1 cellular context compared by ENCODE assay signal in the genomic region with DNA sequence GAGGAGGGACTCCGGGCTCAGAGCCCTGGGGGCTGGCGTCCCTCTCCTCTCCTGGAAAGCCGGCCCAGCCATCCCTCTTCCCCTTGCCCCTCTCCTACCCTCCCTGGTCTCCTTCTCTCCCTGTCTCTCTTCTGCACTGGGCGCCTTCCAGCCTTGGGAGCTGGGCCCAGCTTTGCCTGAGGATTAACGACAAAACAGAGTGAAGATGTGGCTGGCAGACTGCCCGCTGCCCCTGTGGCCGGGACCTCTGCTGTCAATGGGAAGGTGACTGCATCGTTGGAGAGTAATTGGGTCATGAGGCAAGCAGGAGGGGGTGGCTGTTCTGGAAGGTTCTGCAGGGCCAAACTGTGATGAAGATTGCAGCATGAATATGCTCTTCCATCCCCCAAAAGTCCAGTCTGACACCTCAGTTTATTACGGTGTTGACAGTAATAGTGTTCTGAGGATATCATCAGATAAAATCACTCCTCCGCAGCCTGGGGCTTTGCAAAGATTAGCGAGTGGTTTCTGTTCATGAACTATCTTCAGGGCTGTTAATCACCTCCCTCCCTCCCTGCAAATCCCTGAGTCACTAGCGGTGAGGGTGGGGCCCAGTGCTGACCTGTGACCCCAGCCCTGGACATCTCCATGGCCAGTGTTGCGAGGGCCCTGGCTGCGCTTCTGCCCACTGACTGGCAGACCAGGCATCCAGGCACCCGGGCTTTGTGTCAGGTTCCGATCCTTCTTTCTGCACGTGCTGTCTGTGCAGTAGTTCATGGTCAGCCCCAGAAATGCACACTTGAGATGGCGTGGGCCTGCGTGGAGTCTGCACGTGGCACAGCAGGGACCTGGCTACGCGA.
TF ChIP-seq lines count a peak whose summit lies in the region.

No MANE protein-coding gene starts in this region.

TF ChIP-seq in IMR-90, 13 proteins besides CTCF, POLR2A, EP300 and RAD21:
- TF ChIP-seq, protein P1, sequence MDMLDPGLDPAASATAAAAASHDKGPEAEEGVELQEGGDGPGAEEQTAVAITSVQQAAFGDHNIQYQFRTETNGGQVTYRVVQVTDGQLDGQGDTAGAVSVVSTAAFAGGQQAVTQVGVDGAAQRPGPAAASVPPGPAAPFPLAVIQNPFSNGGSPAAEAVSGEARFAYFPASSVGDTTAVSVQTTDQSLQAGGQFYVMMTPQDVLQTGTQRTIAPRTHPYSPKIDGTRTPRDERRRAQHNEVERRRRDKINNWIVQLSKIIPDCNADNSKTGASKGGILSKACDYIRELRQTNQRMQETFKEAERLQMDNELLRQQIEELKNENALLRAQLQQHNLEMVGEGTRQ (IDR thresholded peaks at IDR 0.05; ENCODE audit: low read depth, low read length), result no peak
- TF ChIP-seq CEBPB (IDR thresholded peaks at IDR 0.05; ENCODE audit: low read depth, low read length) (no peak), MAZ (IDR thresholded peaks at IDR 0.05; ENCODE audit: borderline replicate concordance, low read depth, low read length) (no peak), SMC3 (IDR thresholded peaks at IDR 0.05; ENCODE audit: low read depth, low read length) (no peak), RFX5 (IDR thresholded peaks at IDR 0.05; ENCODE audit: low read depth, low read length) (no peak), NFE2L2 (IDR thresholded peaks at IDR 0.05; ENCODE audit: low read depth, low read length) (no peak), BHLHE40 (IDR thresholded peaks at IDR 0.05; ENCODE audit: low read depth, low read length) (no peak), MXI1 (IDR thresholded peaks at IDR 0.05; ENCODE audit: borderline replicate concordance, low read depth, low read length) (no peak), FOS (IDR thresholded peaks at IDR 0.05; ENCODE audit: low read depth, low read length) (no peak), RCOR1 (IDR thresholded peaks at IDR 0.05; ENCODE audit: insufficient replicate concordance, low read length) (no peak), CHD1 (IDR thresholded peaks at IDR 0.05; ENCODE audit: low read depth, low read length) (no peak), MAFK (IDR thresholded peaks at IDR 0.05; ENCODE audit: low read depth, low read length) (no peak)
- TF ChIP-seq, protein P2, sequence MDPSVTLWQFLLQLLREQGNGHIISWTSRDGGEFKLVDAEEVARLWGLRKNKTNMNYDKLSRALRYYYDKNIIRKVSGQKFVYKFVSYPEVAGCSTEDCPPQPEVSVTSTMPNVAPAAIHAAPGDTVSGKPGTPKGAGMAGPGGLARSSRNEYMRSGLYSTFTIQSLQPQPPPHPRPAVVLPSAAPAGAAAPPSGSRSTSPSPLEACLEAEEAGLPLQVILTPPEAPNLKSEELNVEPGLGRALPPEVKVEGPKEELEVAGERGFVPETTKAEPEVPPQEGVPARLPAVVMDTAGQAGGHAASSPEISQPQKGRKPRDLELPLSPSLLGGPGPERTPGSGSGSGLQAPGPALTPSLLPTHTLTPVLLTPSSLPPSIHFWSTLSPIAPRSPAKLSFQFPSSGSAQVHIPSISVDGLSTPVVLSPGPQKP (IDR thresholded peaks at IDR 0.05; ENCODE audit: borderline replicate concordance, low read depth, low read length), result no peak
TF ChIP-seq in IMR-90: peak in this region for 0.
